ENCODE assay signal across 8 cellular contexts in genomic region chr1:172532700-172533510, GRCh38. TPM values are rescaled to one million over a fixed set of nuclear protein-coding genes. Genes with fewer than 3 reads are reported as not detected.
DNase-seq lines count a peak whose midpoint lies in the region; ATAC-seq lines count a peak whose summit lies in the region.

A gene with protein sequence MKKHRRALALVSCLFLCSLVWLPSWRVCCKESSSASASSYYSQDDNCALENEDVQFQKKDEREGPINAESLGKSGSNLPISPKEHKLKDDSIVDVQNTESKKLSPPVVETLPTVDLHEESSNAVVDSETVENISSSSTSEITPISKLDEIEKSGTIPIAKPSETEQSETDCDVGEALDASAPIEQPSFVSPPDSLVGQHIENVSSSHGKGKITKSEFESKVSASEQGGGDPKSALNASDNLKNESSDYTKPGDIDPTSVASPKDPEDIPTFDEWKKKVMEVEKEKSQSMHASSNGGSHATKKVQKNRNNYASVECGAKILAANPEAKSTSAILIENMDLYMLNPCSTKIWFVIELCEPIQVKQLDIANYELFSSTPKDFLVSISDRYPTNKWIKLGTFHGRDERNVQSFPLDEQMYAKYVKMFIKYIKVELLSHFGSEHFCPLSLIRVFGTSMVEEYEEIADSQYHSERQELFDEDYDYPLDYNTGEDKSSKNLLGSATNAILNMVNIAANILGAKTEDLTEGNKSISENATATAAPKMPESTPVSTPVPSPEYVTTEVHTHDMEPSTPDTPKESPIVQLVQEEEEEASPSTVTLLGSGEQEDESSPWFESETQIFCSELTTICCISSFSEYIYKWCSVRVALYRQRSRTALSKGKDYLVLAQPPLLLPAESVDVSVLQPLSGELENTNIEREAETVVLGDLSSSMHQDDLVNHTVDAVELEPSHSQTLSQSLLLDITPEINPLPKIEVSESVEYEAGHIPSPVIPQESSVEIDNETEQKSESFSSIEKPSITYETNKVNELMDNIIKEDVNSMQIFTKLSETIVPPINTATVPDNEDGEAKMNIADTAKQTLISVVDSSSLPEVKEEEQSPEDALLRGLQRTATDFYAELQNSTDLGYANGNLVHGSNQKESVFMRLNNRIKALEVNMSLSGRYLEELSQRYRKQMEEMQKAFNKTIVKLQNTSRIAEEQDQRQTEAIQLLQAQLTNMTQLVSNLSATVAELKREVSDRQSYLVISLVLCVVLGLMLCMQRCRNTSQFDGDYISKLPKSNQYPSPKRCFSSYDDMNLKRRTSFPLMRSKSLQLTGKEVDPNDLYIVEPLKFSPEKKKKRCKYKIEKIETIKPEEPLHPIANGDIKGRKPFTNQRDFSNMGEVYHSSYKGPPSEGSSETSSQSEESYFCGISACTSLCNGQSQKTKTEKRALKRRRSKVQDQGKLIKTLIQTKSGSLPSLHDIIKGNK (N-terminal part only) (plus strand): TSS chr1:172533150. CDS start chr1:172533436, 286 bp downstream.

- peaks cover 23 to 37% (median 32%) of the 10 kb centered on the region in 10 experiments for H3K4me1 ChIP-seq in BLaER1 treated with 17β-estradiol and CSF1 and Interleukin-3, amounts not matched to agents 10 nM and 100 nM

- DNase-seq in NCI-H748 (lab: John Stamatoyannopoulos, UW; ENCODE audit: unreplicated experiment) (peak; percentile 97), cortex of kidney (lab: John Stamatoyannopoulos, UW) (peak; percentile 99), left lobe of liver (ENCODE audit: low spot score) (peak; percentile 100)
- DNase-seq in activated CD4-positive, alpha-beta T cell treated with anti-CD3 and anti-CD28 coated beads, Interleukin-2, amount 50 U/mL, for 1 hour = peak; percentile 99
- DNase-seq in stimulated activated CD4-positive, alpha-beta T cell treated with anti-CD3 and anti-CD28 coated beads, Interleukin-2, amount 100 ng/mL, for 4 hours (ENCODE audit: low read depth) = peak; percentile 99

- H3K27me3 ChIP-seq in BLaER1 treated with 17β-estradiol and CSF1 and Interleukin-3, amounts not matched to agents 10 nM and 100 nM = no peaks in the 10 kb centered on the region

- H3K9ac ChIP-seq in BLaER1 treated with 17β-estradiol and CSF1 and Interleukin-3, amounts not matched to agents 10 nM and 100 nM = peak within 1 kb of the TSS; percentile 89 to 96 (median 91)

- H3K9me3 ChIP-seq in BLaER1 treated with 17β-estradiol and CSF1 and Interleukin-3, amounts not matched to agents 10 nM and 100 nM (replicated peaks in 1 of 11) = no peaks in the 10 kb centered on the region

- ATAC-seq in GM19351 (IDR thresholded peaks at IDR 0.05; ENCODE audit: unreplicated experiment) (peak; percentile 81), HG03521 (IDR thresholded peaks at IDR 0.05; ENCODE audit: unreplicated experiment) (peak; percentile 82), left lobe of liver (peak; percentile 91)

- peaks cover 0 to 5% (median 0%) of the 10 kb centered on the region in 11 experiments; a peak in 2 of 22 replicates for H3K36me3 ChIP-seq in BLaER1 treated with 17β-estradiol and CSF1 and Interleukin-3, amounts not matched to agents 10 nM and 100 nM

- peak within 1 kb of the TSS; percentile 70 to 94 (median 87) for H3K4me3 ChIP-seq in BLaER1 treated with 17β-estradiol and CSF1 and Interleukin-3, amounts not matched to agents 10 nM and 100 nM

- peaks cover 10 to 47% (median 40%) of the 10 kb centered on the region in 11 experiments; a peak in 17 of 22 replicates for H4K20me1 ChIP-seq in BLaER1 treated with 17β-estradiol and CSF1 and Interleukin-3, amounts not matched to agents 10 nM and 100 nM

- H3K27ac ChIP-seq in BLaER1 treated with 17β-estradiol and CSF1 and Interleukin-3, amounts not matched to agents 10 nM and 100 nM = peak within 1 kb of the TSS; percentile 83 to 97 (median 92)

- peak within 1 kb of the TSS; percentile 87 to 95 (median 91) for H3K4me2 ChIP-seq in BLaER1 treated with 17β-estradiol and CSF1 and Interleukin-3, amounts not matched to agents 10 nM and 100 nM

RNA-seq across cellular contexts. Expression of the gene that starts here (rescaled TPM):
- total RNA-seq in left lobe of liver = 6.1 TPM

Comparison
In these comparisons a context has a peak if more than half of its experiments do, and no peak if none do; other contexts are left out.
1. Peak in every context shown above with its lines: DNase-seq, ATAC-seq, H3K4me3 ChIP-seq and H3K27ac ChIP-seq.